ENCODE assay signal across 1 cellular context in the genomic region with DNA sequence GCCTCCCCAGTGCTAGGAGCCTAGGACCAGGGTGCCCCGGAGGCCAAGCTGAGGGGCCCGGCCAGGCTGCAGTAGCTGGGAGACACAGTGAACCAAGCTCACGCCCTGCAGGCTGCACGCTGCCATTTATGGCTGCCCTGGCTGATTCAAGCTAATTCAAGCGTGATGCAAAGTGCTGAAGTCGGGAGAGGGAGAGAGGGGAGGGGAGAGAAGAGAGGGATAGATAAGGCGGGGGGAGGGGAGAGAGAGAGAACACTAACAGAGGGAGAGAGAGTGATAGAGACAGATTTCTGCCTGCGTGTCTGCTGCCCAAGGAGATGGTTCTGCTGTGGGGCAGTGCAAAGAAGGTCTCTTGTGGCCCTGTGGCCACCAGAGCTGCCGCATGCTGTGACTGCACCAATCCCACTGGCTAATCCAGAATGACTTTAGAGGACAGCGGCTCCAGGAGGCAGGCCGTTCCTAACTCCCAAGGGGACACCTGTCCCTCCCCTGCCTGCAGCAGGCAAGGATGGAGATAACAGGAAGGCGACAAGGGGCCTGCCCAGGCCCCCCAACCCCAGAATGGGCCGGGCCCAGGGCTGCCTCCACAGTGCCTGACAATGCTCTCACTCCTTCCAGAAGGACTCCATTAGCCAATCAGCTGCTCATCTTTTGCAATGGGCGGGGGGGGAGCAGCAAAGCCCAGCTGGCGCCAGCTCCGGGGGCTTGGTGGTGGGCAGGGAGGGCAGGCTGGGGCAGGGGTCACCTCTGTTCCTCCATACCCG.
TF ChIP-seq lines count a peak whose summit lies in the region.

No MANE protein-coding gene starts in this region.

TF ChIP-seq in GM12878, 131 proteins besides CTCF, POLR2A, EP300 and RAD21:
- no peak for TF ChIP-seq HCFC1 (IDR thresholded peaks at IDR 0.05; ENCODE audit: low read length)
- no peak for TF ChIP-seq IKZF2 (IDR thresholded peaks at IDR 0.05)
- TF ChIP-seq ZZZ3 (IDR thresholded peaks at IDR 0.05; ENCODE audit: control insufficient read depth, insufficient read length, low read depth), result no peak
- TF ChIP-seq ZNF274 (IDR thresholded peaks at IDR 0.05; ENCODE audit: insufficient read depth, insufficient read length), result no peak
- TF ChIP-seq ZNF217 (IDR thresholded peaks at IDR 0.05), result no peak
- TF ChIP-seq, protein P1, sequence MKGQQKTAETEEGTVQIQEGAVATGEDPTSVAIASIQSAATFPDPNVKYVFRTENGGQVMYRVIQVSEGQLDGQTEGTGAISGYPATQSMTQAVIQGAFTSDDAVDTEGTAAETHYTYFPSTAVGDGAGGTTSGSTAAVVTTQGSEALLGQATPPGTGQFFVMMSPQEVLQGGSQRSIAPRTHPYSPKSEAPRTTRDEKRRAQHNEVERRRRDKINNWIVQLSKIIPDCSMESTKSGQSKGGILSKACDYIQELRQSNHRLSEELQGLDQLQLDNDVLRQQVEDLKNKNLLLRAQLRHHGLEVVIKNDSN (IDR thresholded peaks at IDR 0.05; ENCODE audit: borderline replicate concordance, extremely low read length, insufficient read depth, low read depth, low read length), result no peak
- no peak for TF ChIP-seq E4F1 (IDR thresholded peaks at IDR 0.05; ENCODE audit: borderline replicate concordance, partially characterized antibody)
- no peak for TF ChIP-seq SMC3 (IDR thresholded peaks at IDR 0.05; ENCODE audit: borderline replicate concordance, low read length)
- TF ChIP-seq FOXM1 (IDR thresholded peaks at IDR 0.05; ENCODE audit: low read depth, low read length), result no peak
- TF ChIP-seq NFIC (IDR thresholded peaks at IDR 0.05; ENCODE audit: low read depth, low read length), result no peak
- TF ChIP-seq POLR2AphosphoS5 (IDR thresholded peaks at IDR 0.05; ENCODE audit: low read length), result no peak
- TF ChIP-seq DPF2 (IDR thresholded peaks at IDR 0.05), result no peak
- TF ChIP-seq ATF7 (IDR thresholded peaks at IDR 0.05; ENCODE audit: low read depth), result no peak
- TF ChIP-seq BRCA1 (IDR thresholded peaks at IDR 0.05; ENCODE audit: low read depth, low read length), result no peak
- TF ChIP-seq EZH2 (IDR thresholded peaks at IDR 0.05; ENCODE audit: borderline replicate concordance, control insufficient read depth, low read depth, low read length), result no peak
- no peak for TF ChIP-seq NR2C2 (IDR thresholded peaks at IDR 0.05; ENCODE audit: borderline replicate concordance, control insufficient read depth, insufficient read length, low read depth)
